8 cellular contexts compared by ENCODE assay signal in the genomic region with DNA sequence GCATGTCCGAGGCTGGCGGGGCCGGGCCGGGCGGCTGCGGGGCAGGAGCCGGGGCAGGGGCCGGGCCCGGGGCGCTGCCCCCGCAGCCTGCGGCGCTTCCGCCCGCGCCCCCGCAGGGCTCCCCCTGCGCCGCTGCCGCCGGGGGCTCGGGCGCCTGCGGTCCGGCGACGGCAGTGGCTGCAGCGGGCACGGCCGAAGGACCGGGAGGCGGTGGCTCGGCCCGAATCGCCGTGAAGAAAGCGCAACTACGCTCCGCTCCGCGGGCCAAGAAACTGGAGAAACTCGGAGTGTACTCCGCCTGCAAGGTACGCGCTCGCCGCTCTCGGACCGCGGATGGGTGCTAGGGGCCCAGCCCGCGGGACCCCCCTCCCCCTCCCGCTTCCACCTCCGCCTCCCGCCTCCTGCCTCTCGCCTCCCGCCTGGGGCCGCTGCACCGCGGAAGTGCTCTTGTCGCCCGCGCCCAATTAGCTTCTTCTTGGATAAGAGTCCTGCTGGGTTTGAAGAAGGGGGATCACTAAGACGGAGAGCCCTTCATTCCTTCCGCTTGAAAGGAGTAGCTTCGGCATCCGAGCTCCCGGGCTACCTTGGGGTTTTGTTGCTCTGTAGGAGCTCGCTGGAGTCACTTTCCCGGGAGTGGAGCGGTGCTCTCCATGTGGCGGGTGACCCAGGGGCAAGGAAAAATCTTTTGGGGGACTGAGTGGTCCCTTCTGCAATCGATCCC. TPM values are rescaled to one million over a fixed set of nuclear protein-coding genes. Genes with fewer than 3 reads are reported as not detected.
DNase-seq lines count a peak whose midpoint lies in the region; ATAC-seq and TF ChIP-seq lines count a peak whose summit lies in the region.

No MANE protein-coding gene starts in this region.

- no peaks in the 10 kb centered on the region for H3K36me3 Mint-ChIP-seq in activated CD4-positive, alpha-beta T cell treated with anti-CD3 and anti-CD28 coated beads for 36 hours (ENCODE audit: low read depth)

- H3K27ac Mint-ChIP-seq in activated CD4-positive, alpha-beta T cell treated with anti-CD3 and anti-CD28 coated beads for 36 hours: peak overlapping the region; percentile 93

- no peaks in the 10 kb centered on the region for H3K27me3 Mint-ChIP-seq in activated CD4-positive, alpha-beta T cell treated with anti-CD3 and anti-CD28 coated beads for 36 hours

- H3K9me3 ChIP-seq in colonic mucosa: no peaks in the 10 kb centered on the region

- no peak for TF ChIP-seq CTCF in colonic mucosa (IDR thresholded peaks at IDR 0.05)

- H3K27ac ChIP-seq in colonic mucosa: peak overlapping the region; percentile 95

- H3K27me3 ChIP-seq in colonic mucosa: no peaks in the 10 kb centered on the region

- peak overlapping the region; percentile 73 for H3K4me3 ChIP-seq in colonic mucosa

- peak overlapping the region; percentile 95 for H3K4me3 Mint-ChIP-seq in activated CD4-positive, alpha-beta T cell treated with anti-CD3 and anti-CD28 coated beads for 36 hours

- no peaks in the 10 kb centered on the region for H3K9me3 Mint-ChIP-seq in activated CD4-positive, alpha-beta T cell treated with anti-CD3 and anti-CD28 coated beads for 36 hours (ENCODE audit: low read depth)

- H3K9ac ChIP-seq in colonic mucosa (ENCODE audit: low read depth in 2 of 2, low read length in 2 of 2): peak overlapping the region; percentile 83 to 90

- H3K36me3 ChIP-seq in colonic mucosa: no peaks in the 10 kb centered on the region

- H3K4me1 ChIP-seq in colonic mucosa: peaks cover 8% of the 10 kb centered on the region

- CTCF ChIA-PET in activated CD4-positive, alpha-beta T cell treated with anti-CD3 and anti-CD28 coated beads for 36 hours (lab: Charles Lee): interaction anchor here (0.6 to 2.9 kb wide), 11 partner anchors 12 to 161 kb away, joined by 3 to 24 read pairs (median 4); partner anchors contain the start of gene SGO1

- POLR2A ChIA-PET in activated CD4-positive, alpha-beta T cell treated with anti-CD3 and anti-CD28 coated beads for 36 hours (lab: Charles Lee): interaction anchor here (0.9 to 2.6 kb wide), 5 partner anchors 13 to 143 kb away, joined by 3 to 19 read pairs (median 6); partner anchors contain the start of gene RAB5A

- peaks cover 50% of the 10 kb centered on the region for H3K4me1 Mint-ChIP-seq in activated CD4-positive, alpha-beta T cell treated with anti-CD3 and anti-CD28 coated beads for 36 hours

- DNase-seq in 8988T (peak; percentile 74), NCI-H2171 treated with DMSO at 0.1 percent for 48 hours (lab: John Stamatoyannopoulos, UW) (peak; percentile 54), colonic mucosa (peak; percentile 82), left colon (peak; percentile 81 to 85)
- DNase-seq in activated CD4-positive, alpha-beta T cell treated with anti-CD3 and anti-CD28 coated beads for 36 hours: peak; percentile 83
- DNase-seq in stimulated activated CD4-positive, alpha-beta T cell treated with anti-CD3 and anti-CD28 coated beads, Interleukin-2, amount 100 ng/mL, for 24 hours: peak; percentile 64 to 77

- intact Hi-C loops in activated CD4-positive, alpha-beta T cell treated with anti-CD3 and anti-CD28 coated beads for 36 hours (cut with DNase I, micrococcal nuclease): loop anchor here (1.0 to 5.0 kb wide), 5 partner anchors 14 to 1598 kb away; partner anchors contain the start of genes RAB5A (in 2 of the 2) and SGO1 (in 1 of the 2)
- intact Hi-C loops in colonic mucosa (cut with DNase I): loop anchor here (5.0 kb wide), 2 partner anchors 93 to 153 kb away; partner anchors contain the start of gene RAB5A
- intact Hi-C loops in left colon (cut with DNase I, micrococcal nuclease): loop anchor here in 1 of 2 donors (5.0 kb wide), 1 partner anchor 93 kb away; the partner anchor contains the start of gene RAB5A

- ATAC-seq in GM18508 (IDR thresholded peaks at IDR 0.05; ENCODE audit: insufficient read depth, unreplicated experiment): peak; percentile 21
- ATAC-seq in HG02973 (IDR thresholded peaks at IDR 0.05; ENCODE audit: unreplicated experiment): peak; percentile 35
- ATAC-seq in activated CD4-positive, alpha-beta T cell treated with anti-CD3 and anti-CD28 coated beads for 36 hours: peak; percentile 31
- ATAC-seq in left colon: peak; percentile 58

RNA-seq across cellular contexts. Expression of gene KAT2B, which starts 0.4 kb away (rescaled TPM):
- total RNA-seq in activated CD4-positive, alpha-beta T cell treated with anti-CD3 and anti-CD28 coated beads for 36 hours: 10 to 100 TPM; 17.2 to 18.5 TPM
- total RNA-seq in colonic mucosa (10 to 100 TPM in 1 of 2 donors, 1 to 10 TPM in 1; 8.5 to 25.9 TPM), left colon (10 to 100 TPM; 26.6 to 28.8 TPM)

RNA-seq across cellular contexts. Expression of gene PP2D1, which starts 28.6 kb away (rescaled TPM):
- total RNA-seq in activated CD4-positive, alpha-beta T cell treated with anti-CD3 and anti-CD28 coated beads for 36 hours: not detected
- total RNA-seq in colonic mucosa (not detected), left colon (not detected)

Comparison
In these comparisons a context has a peak if more than half of its experiments do, and no peak if none do; other contexts are left out.
1. Peak in every context shown above with its lines: DNase-seq, ATAC-seq, H3K4me3 ChIP-seq and H3K27ac ChIP-seq.